ENCODE assay signal across 14 cellular contexts in genomic region chr1:19400189-19400588, GRCh38.
DNase-seq lines count a peak whose midpoint lies in the region; ATAC-seq and TF ChIP-seq lines count a peak whose summit lies in the region.
"Had no signal": no experiment of that assay in that cellular context is flagged by ENCODE, and none has a peak within 500 bp of the region (broad histone marks: within the 10 kb centered on the region; RNA-seq: fewer than 3 reads in every experiment).

No MANE protein-coding gene starts in this region.

- peaks cover 65% of the 10 kb centered on the region for H3K4me1 Mint-ChIP-seq in activated CD8-positive, alpha-beta T cell treated with anti-CD3 and anti-CD28 coated beads for 36 hours (ENCODE audit: low read depth)
- H3K4me1 Mint-ChIP-seq in activated CD8-positive, alpha-beta T cell treated with anti-CD3 and anti-CD28 coated beads, Interleukin-2, amount 10 ng/mL, durations not matched to agents 7 days and 5 days (ENCODE audit: low read depth) = peaks cover 34% of the 10 kb centered on the region
- peaks cover 60% of the 10 kb centered on the region for H3K4me1 Mint-ChIP-seq in central memory CD8-positive, alpha-beta T cell

- ATAC-seq in activated CD8-positive, alpha-beta T cell treated with anti-CD3 and anti-CD28 coated beads for 36 hours = no peak
- ATAC-seq in activated CD8-positive, alpha-beta T cell treated with anti-CD3 and anti-CD28 coated beads, Interleukin-2, amount 10 ng/mL, durations not matched to agents 7 days and 5 days = no peak
- no peak for ATAC-seq in central memory CD8-positive, alpha-beta T cell (replicated peaks; ENCODE audit: extremely low read depth, poor library complexity, severe bottlenecking)
- ATAC-seq: A549 had no signal

- DNase-seq in activated CD8-positive, alpha-beta T cell treated with anti-CD3 and anti-CD28 coated beads for 36 hours = no peak
- no peak for DNase-seq in activated CD8-positive, alpha-beta T cell treated with anti-CD3 and anti-CD28 coated beads, Interleukin-2, amount 10 ng/mL, durations not matched to agents 7 days and 5 days
- DNase-seq in central memory CD8-positive, alpha-beta T cell (ENCODE audit: low spot score in 2 of 2) = no peak
- DNase-seq in mucosa of gallbladder (ENCODE audit: low spot score) (peak; percentile 37), thyroid gland (peak; percentile 29 to 49), activated gamma-delta T cell (lab: John Stamatoyannopoulos, UW) (no peak), midbrain (lab: John Stamatoyannopoulos, UW) (no peak)
- no peak for DNase-seq in activated CD4-positive, alpha-beta T cell treated with anti-CD3 and anti-CD28 coated beads for 1 hour
- DNase-seq: amniotic stem cell, mesenchymal stem cell, retina, T-helper 1 cell had no signal

- intact Hi-C loops in activated CD8-positive, alpha-beta T cell treated with anti-CD3 and anti-CD28 coated beads for 36 hours (cut with micrococcal nuclease) = no loop called here
- intact Hi-C loops in thyroid gland (cut with DNase I) = no loop called here

- peaks cover 30% of the 10 kb centered on the region for H3K36me3 Mint-ChIP-seq in activated CD8-positive, alpha-beta T cell treated with anti-CD3 and anti-CD28 coated beads for 36 hours (ENCODE audit: low read depth)
- peaks cover 35% of the 10 kb centered on the region for H3K36me3 Mint-ChIP-seq in activated CD8-positive, alpha-beta T cell treated with anti-CD3 and anti-CD28 coated beads, Interleukin-2, amount 10 ng/mL, durations not matched to agents 7 days and 5 days (ENCODE audit: low read depth)
- H3K36me3 Mint-ChIP-seq in central memory CD8-positive, alpha-beta T cell (ENCODE audit: insufficient read depth) = peaks cover 28% of the 10 kb centered on the region

- H3K27ac Mint-ChIP-seq in activated CD8-positive, alpha-beta T cell treated with anti-CD3 and anti-CD28 coated beads for 36 hours = peak overlapping the region; percentile 2
- H3K27ac Mint-ChIP-seq in activated CD8-positive, alpha-beta T cell treated with anti-CD3 and anti-CD28 coated beads, Interleukin-2, amount 10 ng/mL, durations not matched to agents 7 days and 5 days = no peak overlapping the region
- H3K27ac Mint-ChIP-seq in central memory CD8-positive, alpha-beta T cell (ENCODE audit: low read depth) = peak overlapping the region; percentile 82

- no peak overlapping the region for H3K4me3 Mint-ChIP-seq in activated CD8-positive, alpha-beta T cell treated with anti-CD3 and anti-CD28 coated beads for 36 hours
- no peak overlapping the region for H3K4me3 Mint-ChIP-seq in activated CD8-positive, alpha-beta T cell treated with anti-CD3 and anti-CD28 coated beads, Interleukin-2, amount 10 ng/mL, durations not matched to agents 7 days and 5 days
- H3K4me3 Mint-ChIP-seq in central memory CD8-positive, alpha-beta T cell = no peak overlapping the region

- no peak overlapping the region for H3K4me3 ChIP-seq in thyroid gland (replicated peaks in 1 of 3)
- H3K4me3 ChIP-seq: A549, hepatocyte had no signal

- peaks cover 32 to 52% of the 10 kb centered on the region in 2 donors for H3K4me1 ChIP-seq in thyroid gland
- H3K4me1 ChIP-seq: A549 had no signal

- CTCF ChIA-PET in activated CD8-positive, alpha-beta T cell treated with anti-CD3 and anti-CD28 coated beads for 36 hours (lab: Charles Lee) = interaction anchor here (0.8 to 1.4 kb wide), 3 partner anchors 9 to 254 kb away, joined by 3 to 6 read pairs (median 3); no protein-coding TSS in a partner anchor
- CTCF ChIA-PET in activated CD8-positive, alpha-beta T cell treated with anti-CD3 and anti-CD28 coated beads, Interleukin-2, amount 10 ng/mL, durations not matched to agents 7 days and 5 days (lab: Charles Lee) = interaction anchor here (0.6 to 1.9 kb wide), 4 partner anchors 9 to 254 kb away, joined by 3 to 7 read pairs (median 4); no protein-coding TSS in a partner anchor

- H3K9me3 Mint-ChIP-seq in activated CD8-positive, alpha-beta T cell treated with anti-CD3 and anti-CD28 coated beads for 36 hours = no peaks in the 10 kb centered on the region
- no peaks in the 10 kb centered on the region for H3K9me3 Mint-ChIP-seq in activated CD8-positive, alpha-beta T cell treated with anti-CD3 and anti-CD28 coated beads, Interleukin-2, amount 10 ng/mL, durations not matched to agents 7 days and 5 days (ENCODE audit: insufficient read depth)
- no peaks in the 10 kb centered on the region for H3K9me3 Mint-ChIP-seq in central memory CD8-positive, alpha-beta T cell

- WGBS in thyroid gland, 2 donors = 66 to 74% methylated on average over 10 of the region's 10 CpGs

- H3K9me3 ChIP-seq in thyroid gland = no peaks in the 10 kb centered on the region
- H3K9me3 ChIP-seq: A549 had no signal

- no peak for TF ChIP-seq CTCF in activated CD8-positive, alpha-beta T cell treated with anti-CD3 and anti-CD28 coated beads for 36 hours (IDR thresholded peaks at IDR 0.05)
- TF ChIP-seq CTCF in thyroid gland (IDR thresholded peaks at IDR 0.05) = no peak

- H3K27me3 Mint-ChIP-seq in activated CD8-positive, alpha-beta T cell treated with anti-CD3 and anti-CD28 coated beads for 36 hours = no peaks in the 10 kb centered on the region
- H3K27me3 Mint-ChIP-seq in activated CD8-positive, alpha-beta T cell treated with anti-CD3 and anti-CD28 coated beads, Interleukin-2, amount 10 ng/mL, durations not matched to agents 7 days and 5 days (ENCODE audit: low read depth) = no peaks in the 10 kb centered on the region
- no peaks in the 10 kb centered on the region for H3K27me3 Mint-ChIP-seq in central memory CD8-positive, alpha-beta T cell

- peak overlapping the region in 1 of 3 donors; percentile 73 for H3K27ac ChIP-seq in thyroid gland
- H3K27ac ChIP-seq: A549, hepatocyte had no signal

- no peaks in the 10 kb centered on the region for H3K36me3 ChIP-seq in thyroid gland

- no peak for TF ChIP-seq POLR2A in thyroid gland (IDR thresholded peaks at IDR 0.05)

- POLR2A ChIA-PET in activated CD8-positive, alpha-beta T cell treated with anti-CD3 and anti-CD28 coated beads for 36 hours (lab: Charles Lee) = interaction anchor here (0.8 to 1.4 kb wide), 2 partner anchors 8 to 9 kb away, joined by 3 read pairs; no protein-coding TSS in a partner anchor
- POLR2A ChIA-PET in activated CD8-positive, alpha-beta T cell treated with anti-CD3 and anti-CD28 coated beads, Interleukin-2, amount 10 ng/mL, durations not matched to agents 7 days and 5 days (lab: Charles Lee) = interaction anchor here (0.6 kb wide), 1 partner anchor 25 kb away, joined by 3 read pairs; no protein-coding TSS in a partner anchor

- no peaks in the 10 kb centered on the region for H3K27me3 ChIP-seq in thyroid gland
- H3K27me3 ChIP-seq: hepatocyte had no signal

Comparison
In these comparisons a context has a peak if more than half of its experiments do, and no peak if none do; other contexts are left out.
1. DNase-seq: peak in mucosa of gallbladder (single experiment) and thyroid gland (2 of 2); none in activated CD8-positive, alpha-beta T cell treated with anti-CD3 and anti-CD28 coated beads for 36 hours (single experiment), activated CD8-positive, alpha-beta T cell treated with anti-CD3 and anti-CD28 coated beads, Interleukin-2, amount 10 ng/mL, durations not matched to agents 7 days and 5 days (single experiment), central memory CD8-positive, alpha-beta T cell (0 of 2), activated gamma-delta T cell (single experiment), midbrain (single experiment) and activated CD4-positive, alpha-beta T cell treated with anti-CD3 and anti-CD28 coated beads for 1 hour (single experiment).